Comparison of ENCODE assay signal across 1 cellular context in genomic region chr15:100727291-100727851, GRCh38.
TF ChIP-seq lines count a peak whose summit lies in the region.

No MANE protein-coding gene starts in this region.

TF ChIP-seq in HepG2, 621 proteins besides CTCF, POLR2A, EP300 and RAD21 (continued from another document):
- TF ChIP-seq HNRNPLL (IDR thresholded peaks at IDR 0.05; ENCODE audit: low read depth, low read length, poor library complexity, severe bottlenecking) (peak; percentile 15), DMTF1 (CRISPR knock-in tag; IDR thresholded peaks at IDR 0.05) (no peak)
